ENCODE assay signal across 8 cellular contexts in the genomic region with DNA sequence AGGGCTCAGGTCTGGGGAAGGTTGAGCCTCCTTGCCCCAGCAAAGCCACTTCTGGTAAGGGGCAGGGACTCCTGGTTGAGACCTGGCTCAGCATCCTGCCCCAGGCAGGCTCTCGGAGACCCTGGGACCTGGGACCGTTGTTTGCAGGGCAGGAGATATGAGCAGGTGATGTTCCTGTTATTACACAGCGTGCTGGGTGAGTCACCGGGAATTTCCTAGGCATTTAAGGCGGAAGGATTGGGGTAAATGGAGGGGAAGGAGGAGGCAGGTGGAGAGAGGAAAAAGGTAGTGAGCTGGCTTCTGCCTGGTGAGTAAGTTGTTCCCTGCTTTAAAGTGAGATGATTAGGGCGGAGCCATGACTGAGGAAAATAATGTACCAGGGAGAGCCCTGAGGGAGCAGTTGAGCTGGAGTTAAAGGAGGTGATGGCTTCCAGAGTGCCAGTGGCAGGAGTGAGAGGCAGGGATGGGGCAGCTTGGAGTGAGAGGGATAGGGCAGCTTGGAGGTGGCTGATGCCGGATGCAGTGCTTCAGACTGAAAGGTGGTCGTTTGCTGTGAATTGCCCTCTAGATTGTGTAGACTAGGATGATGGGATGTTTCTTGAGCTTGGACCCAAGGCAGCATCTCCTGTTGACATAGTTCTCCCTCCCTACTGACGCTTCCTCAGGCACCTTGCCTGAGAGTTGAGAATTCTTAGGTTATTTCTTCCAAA.
DNase-seq lines count a peak whose midpoint lies in the region; ATAC-seq, FAIRE-seq and TF ChIP-seq lines count a peak whose summit lies in the region.

No MANE protein-coding gene starts in this region.

- H3K4me1 ChIP-seq in gastrocnemius medialis = peaks cover 61 to 81% of the 10 kb centered on the region in 2 donors

- in situ Hi-C loops in GM13976 (cut with MboI; ENCODE audit: low sequenced_read_pairs, unreplicated experiment) (no loop called here), gastrocnemius medialis (cut with MboI; ENCODE audit: low sequenced_read_pairs in 4 of 4) (no loop called here)

- H3K27ac ChIP-seq in gastrocnemius medialis (peak overlapping the region; percentile 85 to 99 (median 95)), substantia nigra (ENCODE audit: low read depth, low read length, poor library complexity, severe bottlenecking) (no peak overlapping the region)

- H3K36me3 ChIP-seq in gastrocnemius medialis = peaks cover 0 to 6% of the 10 kb centered on the region in 2 donors

- H3K9me3 ChIP-seq in gastrocnemius medialis = no peaks in the 10 kb centered on the region

- no peak for TF ChIP-seq POLR2A in gastrocnemius medialis (IDR thresholded peaks at IDR 0.05)

- TF ChIP-seq CTCF in GM13976 (IDR thresholded peaks at IDR 0.05; ENCODE audit: borderline replicate concordance, control extremely low read depth, extremely low read depth, insufficient read depth, missing control alignments) = no peak
- no peak for TF ChIP-seq CTCF in epithelial cell of esophagus (IDR thresholded peaks at IDR 0.05; ENCODE audit: insufficient read depth, low read depth, low read length, missing control alignments)
- no peak for TF ChIP-seq CTCF in gastrocnemius medialis (IDR thresholded peaks at IDR 0.05 in 4 of 5, conservative IDR thresholded peaks at IDR 0.05 in 1 of 5)
- no peak for TF ChIP-seq CTCF in GM10266 (IDR thresholded peaks at IDR 0.05; ENCODE audit: control insufficient read depth, insufficient read depth, low read depth, missing control alignments)

- no peaks in the 10 kb centered on the region for H3K27me3 ChIP-seq in gastrocnemius medialis

- DNase-seq in GM13976 (ENCODE audit: low spot score) = peak; percentile 56
- DNase-seq in RCC 7860 (ENCODE audit: low spot score) = peak; percentile 84
- DNase-seq in epithelial cell of esophagus (ENCODE audit: low read depth) = peak; percentile 99
- peak in 1 of 2 donors; percentile 39 for DNase-seq in gastrocnemius medialis
- DNase-seq in GM10266 (ENCODE audit: extremely low spot score) = no peak
- no peak for DNase-seq in substantia nigra (lab: John Stamatoyannopoulos, UW)

- ATAC-seq in gastrocnemius medialis = peak; percentile 39 to 63
- no peak for ATAC-seq in GM19023 (IDR thresholded peaks at IDR 0.05; ENCODE audit: unreplicated experiment)
- no peak for ATAC-seq in GM19463 (IDR thresholded peaks at IDR 0.05; ENCODE audit: unreplicated experiment)

- FAIRE-seq in RCC 7860 (lab: Jason Lieb, UNC) = peak; percentile 71

- H3K4me3 ChIP-seq in epithelial cell of esophagus (ENCODE audit: low read length) (no peak overlapping the region), gastrocnemius medialis (no peak overlapping the region)

- intact Hi-C loops in gastrocnemius medialis (cut with DNase I; ENCODE audit: low total_unique reads) = no loop called here

Comparison
In these comparisons a context has a peak if more than half of its experiments do, and no peak if none do; other contexts are left out.
1. DNase-seq: peak in GM13976 (single experiment), RCC 7860 (single experiment) and epithelial cell of esophagus (single experiment); none in GM10266 (single experiment) and substantia nigra (0 of 49).
2. ATAC-seq: peak in gastrocnemius medialis (2 of 2); none in GM19023 (single experiment) and GM19463 (single experiment).